ENCODE assay signal across 28 cellular contexts in genomic region chr18:25141796-25142365, GRCh38.
A peak's percentile ranks its signal among the peaks of the same experiment; 100 is the strongest.
DNase-seq lines count a peak whose midpoint lies in the region; ATAC-seq and TF ChIP-seq lines count a peak whose summit lies in the region.
"Had no signal": no experiment of that assay in that cellular context is flagged by ENCODE, and none has a peak within 500 bp of the region (broad histone marks: within the 10 kb centered on the region; RNA-seq: fewer than 3 reads in every experiment).

No MANE protein-coding gene starts in this region.

- no peaks in the 10 kb centered on the region for H3K36me3 ChIP-seq in uterus

- no peak for TF ChIP-seq CTCF in uterus (IDR thresholded peaks at IDR 0.05)

- no peaks in the 10 kb centered on the region for H3K27me3 ChIP-seq in uterus

- no peak overlapping the region for H3K4me3 ChIP-seq in uterus

- intact Hi-C loops in uterus (cut with DNase I; ENCODE audit: low total_unique reads), result no loop called here

- H3K27ac ChIP-seq in uterus, result peak overlapping the region; percentile 56
- H3K27ac ChIP-seq: 22Rv1, C4-2B, HL-60, RWPE1 had no signal

- DNase-seq in DMS 273 (lab: John Stamatoyannopoulos, UW; ENCODE audit: unreplicated experiment) (peak; percentile 38), DMS 273 treated with DMSO at 0.1 percent for 48 hours (lab: John Stamatoyannopoulos, UW) (no peak), cerebellum (ENCODE audit: low spot score) (peak; percentile 70), left lobe of liver (ENCODE audit: low spot score) (no peak), uterus (peak in 1 of 2 donors; percentile 47), NCI-H510A treated with DMSO at 0.1 percent for 48 hours (lab: John Stamatoyannopoulos, UW) (no peak)
- no peak for DNase-seq in stimulated activated naive CD4-positive, alpha-beta T cell (lab: John Stamatoyannopoulos, UW)
- DNase-seq: Caco-2; CD8-positive, alpha-beta T cell; DMS79 treated with DMSO at 0.1 percent for 48 hours; HCEC 1CT; Karpas-422; NCI-H1092 treated with DMSO at 0.1 percent for 48 hours; NCI-H1436; NCI-H187; NCI-H2081 treated with DMSO at 0.1 percent for 48 hours; NCI-H2171; NCI-H226; NCI-H524 treated with DMSO at 0.1 percent for 48 hours; NCI-H774; NK-92 treated with Interleukin-12 subunit alpha and Interleukin-12 subunit beta, amount 100 ng/mL, for 24 hours; SHP77 had no signal

- no peaks in the 10 kb centered on the region for H3K4me1 ChIP-seq in uterus
- H3K4me1 ChIP-seq: Caco-2 had no signal

- no peak for TF ChIP-seq POLR2A in uterus (IDR thresholded peaks at IDR 0.05)

- ATAC-seq in left lobe of liver, result peak; percentile 12
- ATAC-seq in GM21367 (IDR thresholded peaks at IDR 0.05; ENCODE audit: unreplicated experiment), result no peak
- ATAC-seq: CD8-positive, alpha-beta T cell; Panc1 had no signal

- no peaks in the 10 kb centered on the region for H3K9me3 ChIP-seq in uterus
- H3K9me3 ChIP-seq: Caco-2 had no signal

Comparison
In these comparisons a context has a peak if more than half of its experiments do, and no peak if none do; other contexts are left out.
1. DNase-seq: peak in DMS 273 (single experiment) and cerebellum (single experiment); none in DMS 273 treated with DMSO at 0.1 percent for 48 hours (single experiment), left lobe of liver (single experiment), NCI-H510A treated with DMSO at 0.1 percent for 48 hours (single experiment) and stimulated activated naive CD4-positive, alpha-beta T cell (0 of 6).